Comparison of ENCODE assay signal across 24 cellular contexts in the genomic region with DNA sequence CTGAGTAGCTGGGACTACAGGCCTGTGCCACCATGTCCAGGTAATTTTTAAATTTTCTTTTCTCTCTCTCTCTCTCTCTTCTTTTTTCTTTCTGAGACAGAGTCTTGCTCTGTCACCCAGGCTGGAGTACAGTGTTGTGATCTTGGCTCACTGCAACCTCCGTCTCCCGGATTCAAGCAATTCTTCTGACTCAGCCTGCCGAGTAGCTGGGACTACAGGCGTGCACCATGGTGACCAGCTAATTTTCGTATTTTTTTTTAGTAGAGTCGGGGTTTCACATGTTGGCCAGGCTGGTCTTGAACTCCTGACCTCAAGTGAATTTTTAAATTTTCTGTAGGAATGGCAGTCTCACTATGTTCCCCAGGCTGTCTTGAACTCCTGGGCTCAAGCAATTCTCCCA.
"Had no signal": no experiment of that assay in that cellular context is flagged by ENCODE, and none has a peak within 500 bp of the region (broad histone marks: within the 10 kb centered on the region; RNA-seq: fewer than 3 reads in every experiment).

No MANE protein-coding gene starts in this region.

- H3K9me3 ChIP-seq: lower lobe of right lung, mucosa of descending colon, prostate gland, right atrium auricular region, suprapubic skin, transverse colon, upper lobe of right lung, uterus had no signal

- H3K27ac Mint-ChIP-seq: effector memory CD8-positive, alpha-beta T cell; mesothelial cell of epicardium; naive thymus-derived CD4-positive, alpha-beta T cell; nephron; neural progenitor cell; stimulated activated effector memory CD8-positive, alpha-beta T cell treated with anti-CD3 and anti-CD28 coated beads, Interleukin-12 subunit alpha, Interleukin-12 subunit beta, amount 100 ng/mL, for 72 hours; stimulated activated naive CD8-positive, alpha-beta T cell treated with anti-CD3 and anti-CD28 coated beads, Interleukin-15, Interleukin-2, amounts not matched to agents 100 ng/mL and 50 ng/mL, for 24 hours had no signal

- H3K27me3 Mint-ChIP-seq: effector memory CD8-positive, alpha-beta T cell; stimulated activated naive CD8-positive, alpha-beta T cell treated with anti-CD3 and anti-CD28 coated beads, Interleukin-15, Interleukin-2, amounts not matched to agents 100 ng/mL and 50 ng/mL, for 24 hours had no signal

- H3K36me3 ChIP-seq: lower lobe of right lung, neural progenitor cell, prostate gland, right atrium auricular region, suprapubic skin, transverse colon, upper lobe of right lung, uterus had no signal

- H3K4me1 ChIP-seq: lower lobe of right lung, prostate gland, right atrium auricular region, transverse colon, upper lobe of right lung, uterus had no signal

- H3K9ac ChIP-seq: neural progenitor cell had no signal

- H3K36me3 Mint-ChIP-seq: mesothelial cell of epicardium, neural progenitor cell had no signal

- H2AFZ ChIP-seq: neural progenitor cell had no signal

- H3K4me3 ChIP-seq: lower lobe of right lung, mucosa of descending colon, neural progenitor cell, prostate gland, right atrium auricular region, suprapubic skin, transverse colon, upper lobe of right lung, uterus had no signal

- H3K4me3 Mint-ChIP-seq: effector memory CD8-positive, alpha-beta T cell; mesothelial cell of epicardium; naive thymus-derived CD4-positive, alpha-beta T cell; nephron; neural progenitor cell; stimulated activated effector memory CD8-positive, alpha-beta T cell treated with anti-CD3 and anti-CD28 coated beads, Interleukin-12 subunit alpha, Interleukin-12 subunit beta, amount 100 ng/mL, for 72 hours; stimulated activated naive CD8-positive, alpha-beta T cell treated with anti-CD3 and anti-CD28 coated beads, Interleukin-15, Interleukin-2, amounts not matched to agents 100 ng/mL and 50 ng/mL, for 24 hours had no signal

- H3K27ac ChIP-seq: lower lobe of right lung, neural progenitor cell, prostate gland, right atrium auricular region, suprapubic skin, transverse colon, upper lobe of right lung, uterus had no signal

- H3K27me3 ChIP-seq: neural progenitor cell, right atrium auricular region, suprapubic skin, transverse colon, upper lobe of right lung, uterus had no signal

- FAIRE-seq: endometrium, frontal cortex, keratinocyte had no signal

- DNase-seq: cortex of kidney; effector memory CD8-positive, alpha-beta T cell; hypothalamus; left ventricle myocardium superior; lower lobe of right lung; mucosa of descending colon; naive thymus-derived CD4-positive, alpha-beta T cell; stimulated activated CD4-positive, alpha-beta T cell treated with anti-CD3 and anti-CD28 coated beads, Interleukin-2, amount 100 ng/mL, for 24 hours; stimulated activated CD4-positive, alpha-beta T cell treated with anti-CD3 and anti-CD28 coated beads, Interleukin-4, amount 100 ng/mL, for 24 hours; transverse colon; upper lobe of right lung; uterus had no signal

- H3K4me1 Mint-ChIP-seq: nephron, neural progenitor cell had no signal

- ATAC-seq: effector memory CD8-positive, alpha-beta T cell; left ventricle myocardium superior; lower lobe of right lung; mucosa of descending colon; naive thymus-derived CD4-positive, alpha-beta T cell; sciatic nerve; stimulated activated effector memory CD8-positive, alpha-beta T cell treated with anti-CD3 and anti-CD28 coated beads, Interleukin-12 subunit alpha, Interleukin-12 subunit beta, amount 100 ng/mL, for 72 hours; upper lobe of right lung had no signal

- H3K4me2 ChIP-seq: neural progenitor cell had no signal

- H3K9me3 Mint-ChIP-seq: effector memory CD8-positive, alpha-beta T cell; mesothelial cell of epicardium; naive thymus-derived CD4-positive, alpha-beta T cell; nephron; neural progenitor cell; stimulated activated effector memory CD8-positive, alpha-beta T cell treated with anti-CD3 and anti-CD28 coated beads, Interleukin-12 subunit alpha, Interleukin-12 subunit beta, amount 100 ng/mL, for 72 hours; stimulated activated naive CD8-positive, alpha-beta T cell treated with anti-CD3 and anti-CD28 coated beads, Interleukin-15, Interleukin-2, amounts not matched to agents 100 ng/mL and 50 ng/mL, for 24 hours had no signal
